ENCODE assay signal across 8 cellular contexts in the genomic region with DNA sequence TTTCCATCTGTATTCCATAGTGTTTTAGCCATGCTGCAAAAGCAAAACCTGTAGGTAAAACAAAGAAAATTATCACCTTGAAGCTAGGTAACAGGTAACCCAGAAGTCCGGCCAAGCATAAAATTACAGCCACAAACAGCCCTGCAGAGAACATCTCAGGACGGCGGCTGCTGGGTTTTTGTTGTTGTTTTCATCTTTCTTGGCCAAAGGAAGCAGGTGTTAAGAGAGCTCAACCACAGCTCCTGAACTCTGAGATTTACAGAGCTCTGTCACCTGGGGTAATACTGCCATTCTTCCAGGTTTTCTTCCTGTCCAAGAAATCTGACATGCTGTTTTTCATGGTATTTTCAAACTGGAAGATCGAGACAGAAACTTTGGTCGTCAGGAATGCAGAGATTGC. TPM values are rescaled to one million over a fixed set of nuclear protein-coding genes. Genes with fewer than 3 reads are reported as not detected.
DNase-seq lines count a peak whose midpoint lies in the region; ATAC-seq and TF ChIP-seq lines count a peak whose summit lies in the region.

No MANE protein-coding gene starts in this region.

- ATAC-seq in GM18498 (IDR thresholded peaks at IDR 0.05; ENCODE audit: unreplicated experiment): peak; percentile 36
- ATAC-seq in GM21737 (IDR thresholded peaks at IDR 0.05; ENCODE audit: unreplicated experiment): peak; percentile 42
- ATAC-seq in lower lobe of right lung: no peak

- H3K9me3 ChIP-seq in lower lobe of right lung: no peaks in the 10 kb centered on the region

- in situ Hi-C loops in KBM-7 (cut with MboI; ENCODE audit: low pct_unique_long_range_greater_than_20kb, low sequenced_read_pairs): no loop called here

- peak overlapping the region; percentile 66 for H3K27ac ChIP-seq in lower lobe of right lung

- TF ChIP-seq CTCF in lower lobe of right lung (IDR thresholded peaks at IDR 0.05): no peak

- peaks cover 15% of the 10 kb centered on the region for H3K4me1 ChIP-seq in lower lobe of right lung

- intact Hi-C loops in lower lobe of right lung (cut with DNase I): no loop called here

- peak overlapping the region; percentile 53 for H3K4me3 ChIP-seq in lower lobe of right lung

- H3K27me3 ChIP-seq in lower lobe of right lung (ENCODE audit: low read depth): peaks cover 26% of the 10 kb centered on the region

- no peaks in the 10 kb centered on the region for H3K36me3 ChIP-seq in lower lobe of right lung

- DNase-seq in NCI-H345 treated with DMSO at 0.1 percent for 48 hours (lab: John Stamatoyannopoulos, UW; ENCODE audit: unreplicated experiment): peak; percentile 53
- no peak for DNase-seq in lower lobe of right lung
- DNase-seq in NCI-H524 treated with DMSO at 0.1 percent for 48 hours (lab: John Stamatoyannopoulos, UW): no peak
- no peak for DNase-seq in KBM-7
- no peak for DNase-seq in NCI-H1048 (lab: John Stamatoyannopoulos, UW)
- no peak for DNase-seq in DMS 273 treated with DMSO at 0.1 percent for 48 hours (lab: John Stamatoyannopoulos, UW)

RNA-seq across cellular contexts. Expression of a gene that starts 0.8 kb away (rescaled TPM):
- 21.1 TPM for total RNA-seq in lower lobe of right lung

Comparison
In these comparisons a context has a peak if more than half of its experiments do, and no peak if none do; other contexts are left out.
1. ATAC-seq: peak in GM18498 (single experiment) and GM21737 (single experiment); none in lower lobe of right lung (0 of 2).